In the genomic region with DNA sequence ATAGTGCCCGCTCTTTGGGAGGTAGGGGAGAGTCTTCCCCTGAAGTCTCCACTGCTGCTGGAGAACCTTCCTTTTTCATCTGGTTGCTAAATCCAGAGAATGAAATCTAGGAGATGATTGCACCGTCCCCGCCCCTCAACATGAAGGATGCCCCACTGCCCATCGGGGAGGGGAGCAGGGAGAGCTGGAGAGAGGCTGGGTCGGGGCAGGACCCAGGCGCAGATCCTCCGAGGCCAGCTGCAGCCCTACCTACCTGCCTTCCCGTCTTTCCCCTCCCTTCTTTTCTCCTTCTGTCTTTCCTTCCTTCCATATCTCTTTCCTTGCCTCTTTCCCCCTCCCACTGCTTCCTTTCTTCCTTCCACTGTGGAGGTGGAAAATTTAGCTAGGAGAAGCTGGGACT, we compare ENCODE assay signal across 1 cellular context.
TF ChIP-seq lines count a peak whose summit lies in the region.

No MANE protein-coding gene starts in this region.

TF ChIP-seq in HEK293, 187 proteins besides CTCF, POLR2A, EP300 and RAD21:
- TF ChIP-seq REPIN1 (tag by site-specific recombination; IDR thresholded peaks at IDR 0.05; ENCODE audit: low read depth) (no peak), ZNF76 (tag by site-specific recombination; IDR thresholded peaks at IDR 0.05; ENCODE audit: borderline replicate concordance, low read depth) (no peak)
- TF ChIP-seq, protein P1, sequence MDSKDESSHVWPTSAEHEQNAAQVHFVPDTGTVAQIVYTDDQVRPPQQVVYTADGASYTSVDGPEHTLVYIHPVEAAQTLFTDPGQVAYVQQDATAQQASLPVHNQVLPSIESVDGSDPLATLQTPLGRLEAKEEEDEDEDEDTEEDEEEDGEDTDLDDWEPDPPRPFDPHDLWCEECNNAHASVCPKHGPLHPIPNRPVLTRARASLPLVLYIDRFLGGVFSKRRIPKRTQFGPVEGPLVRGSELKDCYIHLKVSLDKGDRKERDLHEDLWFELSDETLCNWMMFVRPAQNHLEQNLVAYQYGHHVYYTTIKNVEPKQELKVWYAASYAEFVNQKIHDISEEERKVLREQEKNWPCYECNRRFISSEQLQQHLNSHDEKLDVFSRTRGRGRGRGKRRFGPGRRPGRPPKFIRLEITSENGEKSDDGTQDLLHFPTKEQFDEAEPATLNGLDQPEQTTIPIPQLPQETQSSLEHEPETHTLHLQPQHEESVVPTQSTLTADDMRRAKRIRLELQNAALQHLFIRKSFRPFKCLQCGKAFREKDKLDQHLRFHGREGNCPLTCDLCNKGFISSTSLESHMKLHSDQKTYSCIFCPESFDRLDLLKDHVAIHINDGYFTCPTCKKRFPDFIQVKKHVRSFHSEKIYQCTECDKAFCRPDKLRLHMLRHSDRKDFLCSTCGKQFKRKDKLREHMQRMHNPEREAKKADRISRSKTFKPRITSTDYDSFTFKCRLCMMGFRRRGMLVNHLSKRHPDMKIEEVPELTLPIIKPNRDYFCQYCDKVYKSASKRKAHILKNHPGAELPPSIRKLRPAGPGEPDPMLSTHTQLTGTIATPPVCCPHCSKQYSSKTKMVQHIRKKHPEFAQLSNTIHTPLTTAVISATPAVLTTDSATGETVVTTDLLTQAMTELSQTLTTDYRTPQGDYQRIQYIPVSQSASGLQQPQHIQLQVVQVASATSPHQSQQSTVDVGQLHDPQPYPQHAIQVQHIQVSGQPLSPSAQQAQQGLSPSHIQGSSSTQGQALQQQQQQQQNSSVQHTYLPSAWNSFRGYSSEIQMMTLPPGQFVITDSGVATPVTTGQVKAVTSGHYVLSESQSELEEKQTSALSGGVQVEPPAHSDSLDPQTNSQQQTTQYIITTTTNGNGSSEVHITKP (tag by site-specific recombination; IDR thresholded peaks at IDR 0.05): peak; percentile 89
